In genomic region chr14:105132921-105133320, GRCh38 we compare ENCODE assay signal across 5 cellular contexts.
"Had no signal": no experiment of that assay in that cellular context is flagged by ENCODE, and none has a peak within 500 bp of the region (broad histone marks: within the 10 kb centered on the region; RNA-seq: fewer than 3 reads in every experiment).

No MANE protein-coding gene starts in this region.

- H3K4me3 ChIP-seq: GM23338, HAP-1, K562 had no signal

- H3K4me2 ChIP-seq: GM23338 had no signal

- H3K4me1 ChIP-seq: HAP-1 had no signal

- H3K36me3 ChIP-seq: HAP-1 had no signal

- DNase-seq: IMR-90, KG1 had no signal
